8 cellular contexts compared by ENCODE assay signal in the genomic region with DNA sequence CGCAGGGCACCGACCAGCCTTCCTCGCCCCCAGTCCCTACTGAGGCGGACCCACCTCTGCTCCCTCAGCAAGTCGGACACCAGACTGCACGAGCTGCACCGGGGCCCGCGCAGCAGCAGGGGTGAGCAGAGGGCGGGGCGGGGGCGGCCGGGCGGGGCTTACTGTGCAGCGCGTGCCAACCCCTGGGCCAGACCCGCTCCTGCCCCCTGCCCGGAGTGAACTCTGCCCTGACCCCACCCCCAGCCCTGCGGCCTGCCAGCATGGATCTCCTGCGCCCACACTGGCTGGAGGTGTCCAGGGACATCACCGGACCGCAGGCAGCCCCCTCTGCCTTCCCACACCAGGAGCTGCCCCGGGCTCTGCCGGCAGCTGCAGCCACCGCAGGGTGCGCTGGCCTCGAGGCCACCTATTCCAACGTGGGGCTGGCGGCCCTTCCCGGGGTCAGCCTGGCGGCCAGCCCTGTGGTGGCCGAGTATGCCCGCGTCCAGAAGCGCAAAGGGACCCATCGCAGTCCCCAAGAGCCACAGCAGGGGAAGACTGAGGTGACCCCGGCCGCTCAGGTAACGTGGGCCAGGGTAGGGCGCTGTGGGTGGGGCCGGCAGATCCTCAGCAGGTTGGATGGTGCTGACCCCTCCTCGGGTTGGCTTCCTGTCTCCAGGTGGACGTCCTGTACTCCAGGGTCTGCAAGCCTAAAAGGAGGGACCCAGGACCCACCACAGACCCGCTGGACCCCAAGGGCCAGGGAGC. TPM values are rescaled to one million over a fixed set of nuclear protein-coding genes. Genes with fewer than 3 reads are reported as not detected.
DNase-seq lines count a peak whose midpoint lies in the region; ATAC-seq and TF ChIP-seq lines count a peak whose summit lies in the region.

No MANE protein-coding gene starts in this region.

- intact Hi-C loops in sciatic nerve (cut with DNase I) = no loop called here

- no peak for TF ChIP-seq CTCF in GM13977 (IDR thresholded peaks at IDR 0.05; ENCODE audit: extremely low read depth, insufficient read depth, missing control alignments)

- no peaks in the 10 kb centered on the region for H3K9me3 Mint-ChIP-seq in effector memory CD8-positive, alpha-beta T cell

- no peak for ATAC-seq in effector memory CD8-positive, alpha-beta T cell (replicated peaks)
- ATAC-seq in sciatic nerve (no peak), HG02759 (IDR thresholded peaks at IDR 0.05; ENCODE audit: unreplicated experiment) (no peak), HG03097 (IDR thresholded peaks at IDR 0.05; ENCODE audit: low FRiP score, unreplicated experiment) (no peak)

- H3K36me3 Mint-ChIP-seq in effector memory CD8-positive, alpha-beta T cell (ENCODE audit: insufficient read depth) = peaks cover 45% of the 10 kb centered on the region

- peak overlapping the region in 1 of 2 donors; percentile 20 for H3K27ac Mint-ChIP-seq in effector memory CD8-positive, alpha-beta T cell

- peak; percentile 74 for DNase-seq in GM13977 (ENCODE audit: low spot score)
- peak; percentile 79 for DNase-seq in RPMI8226
- DNase-seq in effector memory CD8-positive, alpha-beta T cell = peak in 1 of 3 experiments; percentile 35
- peak; percentile 71 for DNase-seq in sciatic nerve (ENCODE audit: low spot score)
- DNase-seq in NCI-H526 treated with DMSO at 0.1 percent for 48 hours (lab: John Stamatoyannopoulos, UW) = no peak
- DNase-seq in ureter (ENCODE audit: low spot score) = no peak

- in situ Hi-C loops in GM13977 (cut with MboI; ENCODE audit: low pct_unique_long_range_greater_than_20kb, low sequenced_read_pairs, unreplicated experiment) = no loop called here

- no peaks in the 10 kb centered on the region for H3K27me3 Mint-ChIP-seq in effector memory CD8-positive, alpha-beta T cell

- H3K4me3 Mint-ChIP-seq in effector memory CD8-positive, alpha-beta T cell = peak overlapping the region; percentile 81 to 86

- H3K4me1 Mint-ChIP-seq in effector memory CD8-positive, alpha-beta T cell (ENCODE audit: low read depth in 2 of 2) = peaks cover 22 to 24% of the 10 kb centered on the region in 2 donors

RNA-seq across cellular contexts. Expression of a gene that starts 1.5 kb away (rescaled TPM):
- total RNA-seq in sciatic nerve (73.0 TPM), ureter (93.6 TPM)

RNA-seq across cellular contexts. Expression of a gene that starts 1.6 kb away (rescaled TPM):
- 8.1 TPM for total RNA-seq in sciatic nerve
- 7.3 TPM for total RNA-seq in ureter

RNA-seq across cellular contexts. Expression of a gene that starts 30.3 kb away (rescaled TPM):
- total RNA-seq in sciatic nerve (23.8 TPM), ureter (29.4 TPM)

RNA-seq across cellular contexts. Expression of a gene that starts 30.3 kb away (rescaled TPM):
- total RNA-seq in sciatic nerve = 49.1 TPM
- 69.8 TPM for total RNA-seq in ureter

RNA-seq across cellular contexts. Expression of a gene that starts 41.7 kb away (rescaled TPM):
- total RNA-seq in sciatic nerve (6.1 TPM), ureter (19.8 TPM)

Comparison
In these comparisons a context has a peak if more than half of its experiments do, and no peak if none do; other contexts are left out.
1. DNase-seq: peak in GM13977 (single experiment), RPMI8226 (single experiment) and sciatic nerve (single experiment); none in NCI-H526 treated with DMSO at 0.1 percent for 48 hours (single experiment) and ureter (single experiment).